ENCODE assay signal across 21 cellular contexts in genomic region chr5:25190521-25191000, GRCh38.
"Had no signal": no experiment of that assay in that cellular context is flagged by ENCODE, and none has a peak within 500 bp of the region (broad histone marks: within the 10 kb centered on the region; RNA-seq: fewer than 3 reads in every experiment).

No MANE protein-coding gene starts in this region.

- H3K27ac ChIP-seq: coronary artery, gastrocnemius medialis, left ventricle myocardium inferior, neural progenitor cell, sigmoid colon, thyroid gland, WERI-Rb-1 had no signal

- H2AFZ ChIP-seq: neural progenitor cell had no signal

- H3K36me3 ChIP-seq: gastrocnemius medialis, left ventricle myocardium inferior, neural progenitor cell, sigmoid colon, spleen, thyroid gland, WERI-Rb-1 had no signal

- H3K4me2 ChIP-seq: neural progenitor cell had no signal

- H3K27me3 Mint-ChIP-seq: central memory CD8-positive, alpha-beta T cell; naive thymus-derived CD4-positive, alpha-beta T cell; stimulated activated naive B cell treated with anti-CD40 and anti-IgM and Interleukin-4, amounts not matched to agents 10 μg/mL and 1 μg/mL and 100 μg/mL, for 72 hours; T-helper 17 cell had no signal

- H3K4me3 Mint-ChIP-seq: activated T-helper 1 cell treated with anti-CD3 and anti-CD28 coated beads, Interleukin-12 subunit alpha, Interleukin-12 subunit beta, Interleukin-2, Interleukin-4 antibody, amounts not matched to agents 30 ng/mL and 10 ng/mL and 1 ng/mL, durations not matched to agents 14 hours and 24 hours and 36 hours; brain; central memory CD8-positive, alpha-beta T cell; naive thymus-derived CD4-positive, alpha-beta T cell; neural progenitor cell; stimulated activated naive B cell treated with anti-CD40 and anti-IgM and Interleukin-4, amounts not matched to agents 10 μg/mL and 1 μg/mL and 100 μg/mL, for 72 hours; T-helper 17 cell had no signal

- H3K9me3 ChIP-seq: gastrocnemius medialis, thyroid gland had no signal

- DNase-seq: activated CD4-positive, alpha-beta T cell treated with anti-CD3 and anti-CD28 coated beads for 1 hour; activated naive CD4-positive, alpha-beta T cell; activated T-cell treated with anti-CD3 and anti-CD28 coated beads for 4 hours; anterior cingulate cortex; gastrocnemius medialis; head of caudate nucleus; kidney glomerular epithelial cell; left ventricle myocardium inferior; naive thymus-derived CD4-positive, alpha-beta T cell; sigmoid colon; spleen; stimulated activated naive B cell treated with anti-CD40 and anti-IgM and Interleukin-4, amounts not matched to agents 10 μg/mL and 1 μg/mL and 100 μg/mL, for 72 hours; T-helper 17 cell; thyroid gland; WERI-Rb-1 had no signal

- H3K9ac ChIP-seq: neural progenitor cell had no signal

- H3K4me1 ChIP-seq: gastrocnemius medialis, left ventricle myocardium inferior, neural progenitor cell, sigmoid colon, spleen, thyroid gland had no signal

- H3K9me3 Mint-ChIP-seq: brain had no signal

- H3K27ac Mint-ChIP-seq: activated T-helper 1 cell treated with anti-CD3 and anti-CD28 coated beads, Interleukin-12 subunit alpha, Interleukin-12 subunit beta, Interleukin-2, Interleukin-4 antibody, amounts not matched to agents 30 ng/mL and 10 ng/mL and 1 ng/mL, durations not matched to agents 14 hours and 24 hours and 36 hours; brain; naive thymus-derived CD4-positive, alpha-beta T cell; neural progenitor cell; stimulated activated naive B cell treated with anti-CD40 and anti-IgM and Interleukin-4, amounts not matched to agents 10 μg/mL and 1 μg/mL and 100 μg/mL, for 72 hours; T-helper 17 cell had no signal

- H3K4me3 ChIP-seq: coronary artery, gastrocnemius medialis, left ventricle myocardium inferior, mucosa of descending colon, neural progenitor cell, sigmoid colon, spleen, thyroid gland had no signal

- ATAC-seq: gastrocnemius medialis; mucosa of descending colon; naive thymus-derived CD4-positive, alpha-beta T cell; stimulated activated naive B cell treated with anti-CD40 and anti-IgM and Interleukin-4, amounts not matched to agents 10 μg/mL and 1 μg/mL and 100 μg/mL, for 72 hours; T-helper 17 cell had no signal

- H3K36me3 Mint-ChIP-seq: brain; naive thymus-derived CD4-positive, alpha-beta T cell; neural progenitor cell; stimulated activated naive B cell treated with anti-CD40 and anti-IgM and Interleukin-4, amounts not matched to agents 10 μg/mL and 1 μg/mL and 100 μg/mL, for 72 hours had no signal

- H3K4me1 Mint-ChIP-seq: brain; central memory CD8-positive, alpha-beta T cell; naive thymus-derived CD4-positive, alpha-beta T cell; neural progenitor cell; stimulated activated naive B cell treated with anti-CD40 and anti-IgM and Interleukin-4, amounts not matched to agents 10 μg/mL and 1 μg/mL and 100 μg/mL, for 72 hours; T-helper 17 cell had no signal

- H3K27me3 ChIP-seq: gastrocnemius medialis, neural progenitor cell, sigmoid colon, spleen, thyroid gland had no signal
